ENCODE assay signal across 8 cellular contexts in genomic region chr1:85580046-85580411, GRCh38. TPM values are rescaled to one million over a fixed set of nuclear protein-coding genes. Genes with fewer than 3 reads are reported as not detected.
DNase-seq lines count a peak whose midpoint lies in the region; ATAC-seq and TF ChIP-seq lines count a peak whose summit lies in the region.

No MANE protein-coding gene starts in this region.

- peak overlapping the region; percentile 97 for H3K27ac Mint-ChIP-seq in MCF 10A (ENCODE audit: low read depth, unreplicated experiment)

- BruUV-seq in MCF 10A (replicated peaks; lab: Mats Ljungman, UMichigan) = no TSS peak

- H3K27me3 Mint-ChIP-seq in MCF 10A (ENCODE audit: insufficient read depth, unreplicated experiment) = no peaks in the 10 kb centered on the region

- TF ChIP-seq CTCF in AG04449 (IDR thresholded peaks at IDR 0.05; ENCODE audit: insufficient read depth, low read length, missing control alignments) (no peak), MCF 10A (IDR thresholded peaks at IDR 0.05; ENCODE audit: unreplicated experiment) (no peak), lung (IDR thresholded peaks at IDR 0.05; ENCODE audit: control extremely low read depth, extremely low read depth) (no peak)

- H3K9me3 ChIP-seq in HUES64 (ENCODE audit: insufficient read depth, low read depth, low read length) = no peaks in the 10 kb centered on the region
- peaks cover 0 to 2% of the 10 kb centered on the region in 2 donors for H3K9me3 ChIP-seq in lung (ENCODE audit: control insufficient read depth in 2 of 2, insufficient read depth in 1 of 2, low read length in 1 of 2)

- H3K4me3 ChIP-seq in AG04449 (ENCODE audit: low read depth, low read length) = peak overlapping the region; percentile 98
- H3K4me3 ChIP-seq in HUES64 (ENCODE audit: low read length) = peak overlapping the region; percentile 98
- no peak overlapping the region for H3K4me3 ChIP-seq in lung

- POLR2A ChIA-PET in AG04449 (lab: Yijun Ruan, JAX) = interaction anchor here (0.6 to 8.1 kb wide), 15 partner anchors 9 to 303 kb away, joined by 3 to 156 read pairs (median 9); partner anchors contain the start of gene BCL10
- POLR2A ChIA-PET in MCF 10A (lab: Yijun Ruan, JAX) = interaction anchor here (0.5 to 3.4 kb wide), 14 partner anchors 9 to 321 kb away, joined by 3 to 44 read pairs (median 9); partner anchors contain the start of genes BCL10, C1orf52 and DDAH1

- under 1% methylated on average over 11 of the region's 11 CpGs for WGBS in HUES64
- WGBS in lung, 2 donors = 2 to 4% methylated on average over 11 of the region's 11 CpGs

- H3K27me3 ChIP-seq in HUES64 (ENCODE audit: insufficient read depth, low read length) (peaks cover 43% of the 10 kb centered on the region), lung (ENCODE audit: control insufficient read depth, insufficient read depth) (no peaks in the 10 kb centered on the region)

- H3K4me1 ChIP-seq in HUES64 (ENCODE audit: insufficient read depth, low read length) = peaks cover 44% of the 10 kb centered on the region
- H3K4me1 ChIP-seq in lung (ENCODE audit: control insufficient read depth in 2 of 2, insufficient read depth in 2 of 2, low read length in 2 of 2) = peaks cover 3 to 4% of the 10 kb centered on the region in 2 donors

- H3K4me3 Mint-ChIP-seq in MCF 10A (ENCODE audit: unreplicated experiment) = peak overlapping the region; percentile 94

- peaks cover 58% of the 10 kb centered on the region for H3K36me3 Mint-ChIP-seq in MCF 10A (ENCODE audit: insufficient read depth, unreplicated experiment)

- DNase-seq in AG04449 (ENCODE audit: low read depth, low spot score) (no peak), MCF 10A (ENCODE audit: unreplicated experiment) (peak; percentile 63), lung (ENCODE audit: low spot score) (no peak), T-helper 9 cell (no peak)
- no peak for DNase-seq in activated CD8-positive, alpha-beta memory T cell treated with anti-CD3 and anti-CD28 coated beads, Interleukin-2, amount 50 U/mL, for 4 hours

- H3K36me3 ChIP-seq in HUES64 (ENCODE audit: insufficient read depth, low read length) = peaks cover 27% of the 10 kb centered on the region
- peaks cover 5 to 6% of the 10 kb centered on the region in 2 donors for H3K36me3 ChIP-seq in lung (ENCODE audit: control insufficient read depth in 2 of 2, insufficient read depth in 2 of 2, low read length in 2 of 2)

- peak overlapping the region; percentile 76; the same call in 1 of the 2 replicates for H3K27ac ChIP-seq in HUES64 (ENCODE audit: low read depth, low read length)
- H3K27ac ChIP-seq in lung (ENCODE audit: low read depth in 1 of 2, low read length in 1 of 2) = peak overlapping the region; percentile 98 to 99

- intact Hi-C loops in MCF 10A (cut with micrococcal nuclease) = loop anchor here (1.0 to 5.0 kb wide), 4 partner anchors 27 to 235 kb away; partner anchors contain the start of gene ZNHIT6

- H3K4me1 Mint-ChIP-seq in MCF 10A (ENCODE audit: insufficient read depth, unreplicated experiment) = peaks cover 29% of the 10 kb centered on the region

- peak overlapping the region; percentile 73 for H3K9ac ChIP-seq in HUES64 (ENCODE audit: low read depth, low read length)

- no peaks in the 10 kb centered on the region for H3K9me3 Mint-ChIP-seq in MCF 10A (ENCODE audit: unreplicated experiment)

- CTCF ChIA-PET in AG04449 (lab: Yijun Ruan, JAX) (no interaction called here), MCF 10A (lab: Yijun Ruan, JAX) (interaction anchor here (0.9 to 2.3 kb wide), 3 partner anchors 28 to 112 kb away, joined by 4 to 16 read pairs (median 5); no protein-coding TSS in a partner anchor)

- ATAC-seq in lung (ENCODE audit: insufficient read depth, low FRiP score) (no peak), HG03378 (IDR thresholded peaks at IDR 0.05; ENCODE audit: unreplicated experiment) (no peak), GM19467 (IDR thresholded peaks at IDR 0.05; ENCODE audit: unreplicated experiment) (no peak)

RNA-seq across cellular contexts. Expression of gene CCN1, which starts 0.5 kb away (rescaled TPM):
- 35.5 TPM for polyA plus RNA-seq in HUES64 (2013, experiment 1 of 2)
- polyA plus RNA-seq in HUES64 (2013, experiment 2 of 2) = 36.1 TPM
- total RNA-seq in MCF 10A (2022) = 37.3 and 90.2 TPM in 2 replicates
- total RNA-seq in lung = 100 to 1,000 TPM in 1 of 2 donors, 10 to 100 TPM in 1; 75.6 to 116 TPM
- 100 to 1,000 TPM in 1 of 2 donors, 10 to 100 TPM in 1; 99.7 to 210 TPM for polyA plus RNA-seq in lung
